In the genomic region with DNA sequence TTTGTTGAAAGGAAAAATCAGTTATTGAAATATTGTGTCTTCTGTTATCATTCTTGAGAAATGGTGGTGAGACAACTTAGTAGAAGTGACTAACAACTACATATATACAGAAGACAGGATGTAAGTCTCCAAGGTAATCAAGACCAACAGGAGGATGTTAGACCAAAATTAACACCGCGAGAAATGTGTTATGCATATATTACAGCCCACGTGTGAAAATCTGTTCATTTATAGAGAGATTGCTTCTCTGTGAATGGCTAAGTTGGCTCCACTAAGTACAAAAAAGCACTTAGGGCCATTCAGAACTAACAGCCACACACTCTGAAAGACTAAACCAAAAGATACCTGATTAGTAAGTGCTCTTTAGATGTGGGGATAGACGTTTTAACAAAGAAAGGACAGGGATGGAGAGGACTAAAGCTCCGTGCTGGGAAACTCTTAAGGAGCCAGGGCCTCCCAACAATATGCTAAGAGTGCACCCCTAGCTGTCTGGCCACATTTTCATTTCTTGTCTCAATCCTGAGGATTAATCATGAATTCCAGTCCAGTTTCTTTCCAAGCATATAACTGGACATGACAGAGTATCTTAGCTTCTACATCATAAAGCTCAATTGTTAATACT, we compare ENCODE assay signal across 10 cellular contexts. TPM values are rescaled to one million over a fixed set of nuclear protein-coding genes. Genes with fewer than 3 reads are reported as not detected.
DNase-seq lines count a peak whose midpoint lies in the region; ATAC-seq, FAIRE-seq and TF ChIP-seq lines count a peak whose summit lies in the region.
"Had no signal": no experiment of that assay in that cellular context is flagged by ENCODE, and none has a peak within 500 bp of the region (broad histone marks: within the 10 kb centered on the region; RNA-seq: fewer than 3 reads in every experiment).

No MANE protein-coding gene starts in this region.

- H3K79me2 ChIP-seq in GM12878 (ENCODE audit: control insufficient read depth, insufficient read depth, low read length), result no peaks in the 10 kb centered on the region

- no peak for TF ChIP-seq POLR2A in GM12878 (IDR thresholded peaks at IDR 0.05; ENCODE audit: low read depth, low read length)

- no peak for TF ChIP-seq RAD21 in GM12878 (IDR thresholded peaks at IDR 0.05; ENCODE audit: insufficient read depth, low read depth, low read length)

- H3K9ac ChIP-seq in GM12878 (ENCODE audit: control insufficient read depth, insufficient read depth, low read length) (no peak overlapping the region), colonic mucosa (ENCODE audit: low read depth in 2 of 2, low read length in 2 of 2) (no peak overlapping the region)

- ATAC-seq in GM19467 (IDR thresholded peaks at IDR 0.05; ENCODE audit: unreplicated experiment) (peak; percentile 60), HG03280 (IDR thresholded peaks at IDR 0.05; ENCODE audit: unreplicated experiment) (peak; percentile 55), GM12878 (peak; percentile 73)

- RAD21 ChIA-PET in GM12878 (lab: Charles Lee; ENCODE audit: unreplicated experiment), result interaction anchor here (0.7 kb wide), 1 partner anchor 27 kb away, joined by 3 read pairs; no protein-coding TSS in a partner anchor

- H2AFZ ChIP-seq in GM12878 (ENCODE audit: control insufficient read depth, low read depth, low read length), result peak overlapping the region; percentile 58

- CTCF ChIA-PET in GM12878 (lab: Yijun Ruan, JAX), result interaction anchor here (1.1 kb wide), 1 partner anchor 169 kb away, joined by 4 read pairs; no protein-coding TSS in a partner anchor

- SMC1A ChIA-PET in GM12878 (lab: Charles Lee; ENCODE audit: uncharacterized antibody, unreplicated experiment), result interaction anchor here (1.1 to 6.3 kb wide), 3 partner anchors 13 to 28 kb away, joined by 3 to 42 read pairs (median 7); a partner anchor contains a TSS

- intact Hi-C loops in GM12878 (cut with micrococcal nuclease; ENCODE audit: unreplicated experiment) (no loop called here), colonic mucosa (cut with DNase I) (no loop called here), head of caudate nucleus (cut with DNase I) (no loop called here)

- H3K9me3 ChIP-seq in GM12878 (replicated peaks; ENCODE audit: control insufficient read depth, insufficient read depth, low read length) (no peaks in the 10 kb centered on the region), BE2C (no peaks in the 10 kb centered on the region), colonic mucosa (no peaks in the 10 kb centered on the region)

- no peak for TF ChIP-seq CTCF in GM12865 (IDR thresholded peaks at IDR 0.05; ENCODE audit: insufficient read depth, low read depth, low read length, missing control alignments)
- no peak for TF ChIP-seq CTCF in GM12878 (IDR thresholded peaks at IDR 0.05 in 2 of 3, conservative IDR thresholded peaks at IDR 0.05 in 1 of 3; ENCODE audit: control insufficient read depth in 2 of 3, extremely low read depth in 1 of 3, insufficient read depth in 1 of 3, low read depth in 3 of 3, low read length in 3 of 3)
- TF ChIP-seq CTCF in BE2C (IDR thresholded peaks at IDR 0.05; ENCODE audit: low read depth, low read length), result no peak
- TF ChIP-seq CTCF in colonic mucosa (IDR thresholded peaks at IDR 0.05), result no peak

- in situ Hi-C loops in GM12878 (cut with MboI), result no loop called here

- no peak for FAIRE-seq in GM12878 (lab: Jason Lieb, UNC)

- POLR2A ChIA-PET in GM12878 (lab: Charles Lee), result interaction anchor here (1.1 kb wide), 1 partner anchor 14 kb away, joined by 5 read pairs; no protein-coding TSS in a partner anchor

- H3K4me2 ChIP-seq in GM12878 (ENCODE audit: control insufficient read depth, insufficient read depth), result 0 out of 2 replicates have a peak overlapping the region, but pooled peaks have one; percentile 17

- peak; percentile 67 for DNase-seq in GM12865 (ENCODE audit: low read depth)
- DNase-seq in GM12878 (ENCODE audit: low read depth, low spot score), result no peak
- no peak for DNase-seq in BE2C
- no peak for DNase-seq in colonic mucosa
- no peak for DNase-seq in head of caudate nucleus
- DNase-seq in NCI-H146 (lab: John Stamatoyannopoulos, UW), result no peak
- DNase-seq: Calu3, NCI-H510A had no signal

- H3K27ac ChIP-seq in GM12878 (ENCODE audit: control insufficient read depth, insufficient read depth) (no peak overlapping the region), colonic mucosa (no peak overlapping the region)

- BruUV-seq in GM12878 (replicated peaks; lab: Mats Ljungman, UMichigan), result no TSS peak

- WGBS in GM12878 (ENCODE audit: insufficient coverage, insufficient replicate concordance, low lambda C conversion rate, missing lambda C conversion rate), result 2% methylated on average over 5 of the region's 5 CpGs

- H3K27me3 ChIP-seq in GM12878 (replicated peaks in 1 of 2; ENCODE audit: control insufficient read depth in 2 of 2, insufficient read depth in 2 of 2, low read length in 1 of 2) (no peaks in the 10 kb centered on the region), BE2C (no peaks in the 10 kb centered on the region), colonic mucosa (no peaks in the 10 kb centered on the region)

- H3K4me1 ChIP-seq in GM12878 (ENCODE audit: control insufficient read depth, insufficient read depth, low read length), result no peaks in the 10 kb centered on the region
- H3K4me1 ChIP-seq in BE2C, result peaks cover 26% of the 10 kb centered on the region
- no peaks in the 10 kb centered on the region for H3K4me1 ChIP-seq in colonic mucosa

- peak; percentile 22 to 33; a peak in 1 of 4 replicates for TF ChIP-seq EP300 in GM12878 (IDR thresholded peaks at IDR 0.05; ENCODE audit: borderline replicate concordance in 1 of 2, control insufficient read depth in 1 of 2, low read depth in 2 of 2, low read length in 2 of 2)

- H3K4me3 ChIP-seq in GM12865 (ENCODE audit: low read depth, low read length), result peak overlapping the region; percentile 37
- H3K4me3 ChIP-seq in GM12878, result no peak overlapping the region
- H3K4me3 ChIP-seq in BE2C (ENCODE audit: low read depth, low read length), result no peak overlapping the region
- H3K4me3 ChIP-seq in colonic mucosa, result no peak overlapping the region

- no peaks in the 10 kb centered on the region for H4K20me1 ChIP-seq in GM12878 (ENCODE audit: control insufficient read depth, insufficient read depth)

- H3K36me3 ChIP-seq in GM12878 (ENCODE audit: control insufficient read depth in 2 of 2, insufficient read depth in 2 of 2, low read length in 1 of 2), result no peaks in the 10 kb centered on the region
- H3K36me3 ChIP-seq in BE2C, result no peaks in the 10 kb centered on the region
- no peaks in the 10 kb centered on the region for H3K36me3 ChIP-seq in colonic mucosa

TF ChIP-seq in GM12878, 131 proteins besides CTCF, POLR2A, EP300 and RAD21:
- TF ChIP-seq POU2F2 (IDR thresholded peaks at IDR 0.05; ENCODE audit: borderline replicate concordance, low read depth, low read length) (0 out of 3 replicates have a peak, but pooled peaks have one; percentile 56), ZNF217 (IDR thresholded peaks at IDR 0.05) (peak; percentile 40; the same call in 1 of the 2 replicates), SIX5 (IDR thresholded peaks at IDR 0.05; ENCODE audit: low read depth, low read length, severe bottlenecking) (no peak)
- TF ChIP-seq, protein P1, sequence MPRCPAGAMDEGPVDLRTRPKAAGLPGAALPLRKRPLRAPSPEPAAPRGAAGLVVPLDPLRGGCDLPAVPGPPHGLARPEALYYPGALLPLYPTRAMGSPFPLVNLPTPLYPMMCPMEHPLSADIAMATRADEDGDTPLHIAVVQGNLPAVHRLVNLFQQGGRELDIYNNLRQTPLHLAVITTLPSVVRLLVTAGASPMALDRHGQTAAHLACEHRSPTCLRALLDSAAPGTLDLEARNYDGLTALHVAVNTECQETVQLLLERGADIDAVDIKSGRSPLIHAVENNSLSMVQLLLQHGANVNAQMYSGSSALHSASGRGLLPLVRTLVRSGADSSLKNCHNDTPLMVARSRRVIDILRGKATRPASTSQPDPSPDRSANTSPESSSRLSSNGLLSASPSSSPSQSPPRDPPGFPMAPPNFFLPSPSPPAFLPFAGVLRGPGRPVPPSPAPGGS (IDR thresholded peaks at IDR 0.05; ENCODE audit: borderline replicate concordance, insufficient read depth, low read depth, low read length, poor library complexity, severe bottlenecking), result no peak

RNA-seq across cellular contexts. Expression of a gene that starts 26.5 kb away (rescaled TPM):
- 2.3 and 2.9 TPM in 2 replicates for total RNA-seq in GM12878 (2013; cell fraction: nucleolus; rRNA removed)
- total RNA-seq in GM12878 (2014; rRNA removed), result 0.90 and 2.9 TPM in 2 replicates
- total RNA-seq in GM12878 (2014; rRNA removed; fragmentation: Illumina TruSeq; extraction: Trizol), result 1.3 and 1.7 TPM in 2 replicates
- total RNA-seq in GM12878 (2021), result 0.92 and 1.9 TPM in 2 replicates
- polyA plus RNA-seq in GM12878 (2011; ENCODE audit: low read depth), result 2.9 TPM
- 12.8 and 15.6 TPM in 2 replicates for polyA plus RNA-seq in GM12878 (2011; rRNA removed)
- 7.0 and 8.4 TPM in 2 replicates for polyA plus RNA-seq in GM12878 (2011; cell fraction: cytosol; rRNA removed)
- 11.0 and 11.6 TPM in 2 replicates for polyA plus RNA-seq in GM12878 (2011; cell fraction: nucleus; rRNA removed)
- 4.5 and 5.7 TPM in 2 replicates for polyA plus RNA-seq in GM12878 (2012)
- 0.93 and 1.6 TPM in 2 replicates for polyA plus RNA-seq in GM12878 (2014; fragmentation: Illumina TruSeq; extraction: Trizol)
- polyA plus RNA-seq in GM12878 (2014; fragmentation: Nextera tagmentation; extraction: Ambion mirVana), result under 1 TPM; 0.73 to 0.74 TPM
- 0.72 and 1.0 TPM in 2 replicates for polyA plus RNA-seq in GM12878 (2014; rRNA removed)
- 1 to 10 TPM in 1 of 2 experiments, under 1 TPM in 1; 0.88 to 1.3 TPM for polyA plus RNA-seq in GM12878 (2016; fragmentation: Nextera tagmentation; extraction: Ambion mirVana)
- 33.5 and 53.8 TPM in 2 replicates for polyA minus RNA-seq in GM12878 (2011; rRNA and poly(A)+ RNA removed)
- polyA minus RNA-seq in GM12878 (2011; cell fraction: cytosol; rRNA and poly(A)+ RNA removed), result 9.0 and 10.8 TPM in 2 replicates
- polyA minus RNA-seq in GM12878 (2011; cell fraction: nucleus; rRNA and poly(A)+ RNA removed), result 46.3 and 61.4 TPM in 2 replicates
- polyA plus RNA-seq in BE2C (2012; ENCODE audit: insufficient read depth, insufficient read length, low read depth), result 20.5 TPM
- 1 to 10 TPM; 2.6 to 8.7 TPM for total RNA-seq in colonic mucosa
